ENCODE assay signal across 23 cellular contexts in the genomic region with DNA sequence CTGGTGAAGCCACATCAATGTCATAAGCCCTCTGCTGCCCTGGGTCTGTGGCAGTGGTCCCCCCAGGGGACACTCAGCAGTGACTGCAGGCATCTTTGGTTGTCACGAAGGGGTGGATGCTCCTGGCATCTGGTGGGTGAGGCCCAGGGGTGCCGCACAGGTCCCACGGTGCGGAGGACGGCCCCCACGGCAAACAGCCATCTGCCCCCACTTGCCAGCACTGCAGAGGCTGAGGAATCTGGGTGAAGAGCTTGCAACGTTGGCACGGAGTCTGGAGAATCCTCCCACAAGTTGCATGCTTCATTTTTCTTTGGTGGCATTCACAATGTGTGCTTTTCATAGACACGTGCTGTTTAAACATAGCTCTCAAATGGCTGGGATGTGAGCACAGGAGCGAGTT.
DNase-seq lines count a peak whose midpoint lies in the region; ATAC-seq, FAIRE-seq and TF ChIP-seq lines count a peak whose summit lies in the region.
"Had no signal": no experiment of that assay in that cellular context is flagged by ENCODE, and none has a peak within 500 bp of the region (broad histone marks: within the 10 kb centered on the region; RNA-seq: fewer than 3 reads in every experiment).

No MANE protein-coding gene starts in this region.

- POLR2A ChIA-PET in A673 (lab: Charles Lee; ENCODE audit: low non-redundant PET) = no interaction called here

- CTCF ChIA-PET in A673 (lab: Charles Lee) = no interaction called here

- H3K4me1 ChIP-seq in A673 (ENCODE audit: insufficient read depth, low read length, poor library complexity, severe bottlenecking) = peaks cover 65% of the 10 kb centered on the region

- ATAC-seq in GM18873 (IDR thresholded peaks at IDR 0.05; ENCODE audit: low FRiP score, unreplicated experiment) = no peak
- ATAC-seq: CD8-positive, alpha-beta T cell had no signal

- H3K27ac ChIP-seq in A673 (ENCODE audit: low read depth, low read length, poor library complexity, severe bottlenecking) = peak overlapping the region; percentile 98
- H3K27ac ChIP-seq: GM23248 had no signal

- no peaks in the 10 kb centered on the region for H3K36me3 ChIP-seq in A673 (ENCODE audit: insufficient read depth, low read length, poor library complexity, severe bottlenecking)

- no peaks in the 10 kb centered on the region for H3K27me3 ChIP-seq in A673 (replicated peaks; ENCODE audit: insufficient read depth, low read depth, low read length, poor library complexity)

- no peaks in the 10 kb centered on the region for H3K9me3 ChIP-seq in A673 (ENCODE audit: low read depth, low read length, poor library complexity, severe bottlenecking)

- no peak overlapping the region for H3K4me3 ChIP-seq in A673 (ENCODE audit: low read depth, low read length, poor library complexity, severe bottlenecking)
- H3K4me3 ChIP-seq: GM23248 had no signal

- H3K9me3 Mint-ChIP-seq in endothelial cell (ENCODE audit: unreplicated experiment) = no peaks in the 10 kb centered on the region
- no peaks in the 10 kb centered on the region for H3K9me3 Mint-ChIP-seq in activated T-helper 1 cell treated with anti-CD3 and anti-CD28 coated beads, Interleukin-12 subunit alpha, Interleukin-12 subunit beta, Interleukin-2, Interleukin-4 antibody, amounts not matched to agents 30 ng/mL and 10 ng/mL and 1 ng/mL, durations not matched to agents 14 hours and 24 hours and 36 hours
- H3K9me3 Mint-ChIP-seq: CD14-positive monocyte; CD8-positive, alpha-beta T cell had no signal

- peaks cover 8% of the 10 kb centered on the region for H3K36me3 Mint-ChIP-seq in endothelial cell (ENCODE audit: low read depth, unreplicated experiment)
- no peaks in the 10 kb centered on the region for H3K36me3 Mint-ChIP-seq in activated T-helper 1 cell treated with anti-CD3 and anti-CD28 coated beads, Interleukin-12 subunit alpha, Interleukin-12 subunit beta, Interleukin-2, Interleukin-4 antibody, amounts not matched to agents 30 ng/mL and 10 ng/mL and 1 ng/mL, durations not matched to agents 14 hours and 24 hours and 36 hours (ENCODE audit: low read depth)
- H3K36me3 Mint-ChIP-seq: CD14-positive monocyte; CD8-positive, alpha-beta T cell had no signal

- FAIRE-seq in HTR-8/SVneo (lab: Jason Lieb, UNC) = peak; percentile 28
- FAIRE-seq: D721Med, G401.6, GM12891, GM19239 had no signal

- H3K4me1 Mint-ChIP-seq in endothelial cell (ENCODE audit: unreplicated experiment) = peaks cover 28% of the 10 kb centered on the region
- H3K4me1 Mint-ChIP-seq in activated T-helper 1 cell treated with anti-CD3 and anti-CD28 coated beads, Interleukin-12 subunit alpha, Interleukin-12 subunit beta, Interleukin-2, Interleukin-4 antibody, amounts not matched to agents 30 ng/mL and 10 ng/mL and 1 ng/mL, durations not matched to agents 14 hours and 24 hours and 36 hours (ENCODE audit: low read depth) = no peaks in the 10 kb centered on the region
- H3K4me1 Mint-ChIP-seq: B cell, CD14-positive monocyte had no signal

- peak overlapping the region; percentile 64 for H3K27ac Mint-ChIP-seq in endothelial cell (ENCODE audit: unreplicated experiment)
- no peak overlapping the region for H3K27ac Mint-ChIP-seq in activated T-helper 1 cell treated with anti-CD3 and anti-CD28 coated beads, Interleukin-12 subunit alpha, Interleukin-12 subunit beta, Interleukin-2, Interleukin-4 antibody, amounts not matched to agents 30 ng/mL and 10 ng/mL and 1 ng/mL, durations not matched to agents 14 hours and 24 hours and 36 hours
- H3K27ac Mint-ChIP-seq: B cell; CD14-positive monocyte; CD8-positive, alpha-beta T cell had no signal

- BruUV-seq in A673 (replicated peaks; lab: Mats Ljungman, UMichigan) = TSS peak; percentile 71

- TF ChIP-seq CTCF in A673 (conservative IDR thresholded peaks at IDR 0.05; ENCODE audit: low read depth, low read length) (no peak), endothelial cell (IDR thresholded peaks at IDR 0.05; ENCODE audit: unreplicated experiment) (no peak)

- H3K4me3 Mint-ChIP-seq in endothelial cell (ENCODE audit: unreplicated experiment) = no peak overlapping the region
- H3K4me3 Mint-ChIP-seq in activated T-helper 1 cell treated with anti-CD3 and anti-CD28 coated beads, Interleukin-12 subunit alpha, Interleukin-12 subunit beta, Interleukin-2, Interleukin-4 antibody, amounts not matched to agents 30 ng/mL and 10 ng/mL and 1 ng/mL, durations not matched to agents 14 hours and 24 hours and 36 hours = no peak overlapping the region
- H3K4me3 Mint-ChIP-seq: B cell; CD14-positive monocyte; CD8-positive, alpha-beta T cell had no signal

- DNase-seq in A673 (ENCODE audit: low spot score) = no peak
- DNase-seq in HTR-8/SVneo (ENCODE audit: insufficient read length, low spot score) = no peak
- no peak for DNase-seq in endothelial cell (ENCODE audit: low spot score)
- DNase-seq in posterior vena cava (ENCODE audit: low spot score) = peak; percentile 38
- no peak for DNase-seq in activated T-helper 1 cell treated with anti-CD3 and anti-CD28 coated beads, Interleukin-12 subunit alpha, Interleukin-12 subunit beta, Interleukin-2, Interleukin-4 antibody, amounts not matched to agents 30 ng/mL and 10 ng/mL and 1 ng/mL, durations not matched to agents 14 hours and 24 hours and 36 hours (ENCODE audit: low spot score)
- DNase-seq in cerebellar nuclear complex (lab: John Stamatoyannopoulos, UW) = no peak
- no peak for DNase-seq in activated naive CD4-positive, alpha-beta T cell treated with anti-CD3 and anti-CD28 coated beads, Interleukin-2, amount 50 U/mL, for 16 hours
- DNase-seq: 8988T; ACHN; CD8-positive, alpha-beta T cell; COR-L47; DMS153; DMS79 treated with DMSO at 0.1 percent for 48 hours; EL; GM23248; H7 had no signal

- intact Hi-C loops in A673 (cut with micrococcal nuclease; ENCODE audit: unreplicated experiment) (no loop called here), posterior vena cava (cut with DNase I) (no loop called here)
- intact Hi-C loops in activated T-helper 1 cell treated with anti-CD3 and anti-CD28 coated beads, Interleukin-12 subunit alpha, Interleukin-12 subunit beta, Interleukin-2, Interleukin-4 antibody, amounts not matched to agents 30 ng/mL and 10 ng/mL and 1 ng/mL, durations not matched to agents 14 hours and 24 hours and 36 hours (cut with micrococcal nuclease) = no loop called here

- peaks cover 4% of the 10 kb centered on the region for H3K27me3 Mint-ChIP-seq in endothelial cell (ENCODE audit: unreplicated experiment)
- H3K27me3 Mint-ChIP-seq in activated T-helper 1 cell treated with anti-CD3 and anti-CD28 coated beads, Interleukin-12 subunit alpha, Interleukin-12 subunit beta, Interleukin-2, Interleukin-4 antibody, amounts not matched to agents 30 ng/mL and 10 ng/mL and 1 ng/mL, durations not matched to agents 14 hours and 24 hours and 36 hours (ENCODE audit: insufficient read depth) = peaks cover 16% of the 10 kb centered on the region
